8 cellular contexts compared by ENCODE assay signal in the genomic region with DNA sequence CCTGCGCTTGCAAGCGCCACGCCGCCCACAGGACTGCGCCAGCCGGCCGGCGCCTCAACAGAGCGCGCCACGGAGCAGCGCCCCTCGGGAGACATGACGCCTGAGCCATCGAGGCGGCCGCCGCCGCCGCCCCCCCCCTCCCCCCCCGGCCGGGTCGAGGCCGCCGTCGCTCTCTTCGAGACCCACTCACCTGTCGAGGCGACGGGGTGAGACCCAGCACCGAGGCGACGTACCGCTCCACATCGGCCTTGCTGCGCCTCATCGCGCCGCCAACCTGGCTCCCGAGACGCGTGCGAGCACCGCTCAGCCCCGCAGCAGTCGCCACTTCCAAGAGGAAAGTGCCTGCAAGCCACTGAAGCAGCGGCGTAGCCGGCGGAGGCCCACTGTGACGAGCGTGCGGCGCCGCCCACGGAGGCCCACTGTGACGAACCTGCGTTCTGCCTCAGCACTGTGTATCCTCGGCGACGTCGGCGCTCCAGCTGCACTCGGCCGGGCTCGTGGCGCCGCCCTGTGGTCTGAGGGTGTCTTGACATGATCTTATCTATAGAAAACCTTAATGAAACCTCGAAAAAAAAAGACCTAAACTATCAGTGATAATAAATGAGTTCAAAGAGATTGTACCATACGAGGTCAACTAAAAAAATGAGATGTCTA. TPM values are rescaled to one million over a fixed set of nuclear protein-coding genes. Genes with fewer than 3 reads are reported as not detected.
DNase-seq lines count a peak whose midpoint lies in the region; ATAC-seq, FAIRE-seq and TF ChIP-seq lines count a peak whose summit lies in the region.
"Not testable (repeated sequence)": the region's sequence is repeated elsewhere in the genome, so short reads cannot be mapped to it uniquely, and the experiment has no call there.

Gene RGPD6 (minus strand): TSS at position 460 of the 654 bp plus-strand sequence. CDS start 198 bp downstream, at position 262.

- H3K79me2 ChIP-seq in neural progenitor cell (ENCODE audit: low read depth), result not testable (repeated sequence)

- H3K9ac ChIP-seq in neural progenitor cell, result not testable (repeated sequence)

- not testable (repeated sequence) for H3K4me1 Mint-ChIP-seq in neural progenitor cell; type B pancreatic cell (ENCODE audit: unreplicated experiment)

- H3K27me3 ChIP-seq in body of pancreas, heart left ventricle, neural progenitor cell: not testable (repeated sequence)

- not testable (repeated sequence) for H3K27ac ChIP-seq in body of pancreas, heart left ventricle, neural progenitor cell

- intact Hi-C loops in body of pancreas (cut with DNase I); heart left ventricle (cut with DNase I): not testable (repeated sequence)

- WGBS in body of pancreas, 2 donors, result no CpG with 5 or more reads among the region's 70 CpGs
- WGBS in heart left ventricle, 4 donors, result 0% methylated on average over 5 of the region's 70 CpGs; no CpG with 5 or more reads in 3 of the 4 donors

- not testable (repeated sequence) for H2AFZ ChIP-seq in neural progenitor cell (replicated peaks)

- H4K20me1 ChIP-seq in neural progenitor cell (ENCODE audit: low read depth), result not testable (repeated sequence)

- not testable (repeated sequence) for H3K9me3 ChIP-seq in body of pancreas; heart left ventricle; neural progenitor cell (ENCODE audit: low read depth)

- not testable (repeated sequence) for H3K4me3 ChIP-seq in body of pancreas, heart left ventricle, neural progenitor cell

- not testable (repeated sequence) for H3K9me3 Mint-ChIP-seq in neural progenitor cell, type B pancreatic cell

- H3F3A ChIP-seq in neural progenitor cell (ENCODE audit: low read depth), result not testable (repeated sequence)

- not testable (repeated sequence) for H3K4me3 Mint-ChIP-seq in neural progenitor cell, type B pancreatic cell

- DNase-seq in RCC 7860 (ENCODE audit: low spot score); body of pancreas; heart left ventricle; neural progenitor cell (ENCODE audit: low spot score); type B pancreatic cell (ENCODE audit: extremely low spot score, unreplicated experiment): not testable (repeated sequence)

- not testable (repeated sequence) for H3K36me3 Mint-ChIP-seq in neural progenitor cell, type B pancreatic cell

- ATAC-seq in GM18868 (IDR thresholded peaks at IDR 0.05; ENCODE audit: unreplicated experiment), result peak; percentile 99
- peak; percentile 94 for ATAC-seq in GM21786 (IDR thresholded peaks at IDR 0.05; ENCODE audit: unreplicated experiment)
- peak; percentile 93 for ATAC-seq in HG03103 (IDR thresholded peaks at IDR 0.05; ENCODE audit: low read depth, unreplicated experiment)
- ATAC-seq in body of pancreas, result peak; percentile 99
- ATAC-seq in heart left ventricle, result peak; percentile 99

- not testable (repeated sequence) for TF ChIP-seq CTCF in body of pancreas (IDR thresholded peaks at IDR 0.05); heart left ventricle (IDR thresholded peaks at IDR 0.05); neural progenitor cell (IDR thresholded peaks at IDR 0.05); type B pancreatic cell (conservative IDR thresholded peaks at IDR 0.05)

- FAIRE-seq in RCC 7860 (lab: Jason Lieb, UNC), result peak; percentile 86

- not testable (repeated sequence) for H3K4me2 ChIP-seq in neural progenitor cell

- not testable (repeated sequence) for H3K27me3 Mint-ChIP-seq in neural progenitor cell (ENCODE audit: insufficient read depth, low read depth); type B pancreatic cell

- H3K4me1 ChIP-seq in body of pancreas, heart left ventricle, neural progenitor cell: not testable (repeated sequence)

- not testable (repeated sequence) for TF ChIP-seq POLR2A in body of pancreas (IDR thresholded peaks at IDR 0.05); heart left ventricle (IDR thresholded peaks at IDR 0.05)

- H3K36me3 ChIP-seq in body of pancreas (replicated peaks in 1 of 2; ENCODE audit: insufficient read depth in 1 of 2, low read depth in 2 of 2); heart left ventricle; neural progenitor cell: not testable (repeated sequence)

- not testable (repeated sequence) for H3K27ac Mint-ChIP-seq in neural progenitor cell, type B pancreatic cell

RNA-seq across cellular contexts. Expression of gene RGPD6, which starts in this region (rescaled TPM):
- 10 to 100 TPM; 28.3 to 63.3 TPM for total RNA-seq in body of pancreas
- total RNA-seq in heart left ventricle, result 10 to 100 TPM; 11.0 to 23.9 (median 18.4) TPM
- polyA plus RNA-seq in heart left ventricle, result 1 to 10 TPM; 8.7 to 8.9 TPM
- 35.0 and 54.8 TPM in 2 replicates for total RNA-seq in neural progenitor cell (ENCODE audit: low replicate concordance)
- 13.7 and 16.4 TPM in 2 replicates for total RNA-seq in type B pancreatic cell (ENCODE audit: low replicate concordance)
